In genomic region chr11:62707277-62707771, GRCh38 we compare ENCODE assay signal across 2 cellular contexts.
TF ChIP-seq lines count a peak whose summit lies in the region.

Gene BSCL2 (minus strand): TSS chr11:62707424. CDS start chr11:62707195, 229 bp downstream.
Gene GNG3 (plus strand): TSS chr11:62707676. CDS start chr11:62708296, 620 bp downstream.

TF ChIP-seq in SK-N-SH, 30 proteins besides CTCF, POLR2A, EP300 and RAD21 (continued from another document):
- no peak for TF ChIP-seq MXI1 (IDR thresholded peaks at IDR 0.05; ENCODE audit: low read depth, low read length)
- TF ChIP-seq NFIC (IDR thresholded peaks at IDR 0.05; ENCODE audit: borderline replicate concordance): no peak
- TF ChIP-seq POLR2AphosphoS5 (IDR thresholded peaks at IDR 0.05; ENCODE audit: low read depth, low read length): no peak
- no peak for TF ChIP-seq REST (IDR thresholded peaks at IDR 0.05; ENCODE audit: low read depth, low read length)
- no peak for TF ChIP-seq ELF1 (IDR thresholded peaks at IDR 0.05)
- TF ChIP-seq FOSL2 (IDR thresholded peaks at IDR 0.05; ENCODE audit: borderline replicate concordance, low read depth): no peak
- no peak for TF ChIP-seq GATA2 (CRISPR knock-in tag; IDR thresholded peaks at IDR 0.05)
- TF ChIP-seq SMC3 (IDR thresholded peaks at IDR 0.05; ENCODE audit: low read depth, low read length): no peak
- no peak for TF ChIP-seq TAF1 (IDR thresholded peaks at IDR 0.05; ENCODE audit: borderline replicate concordance, low read depth, low read length)
- no peak for TF ChIP-seq GABPA (IDR thresholded peaks at IDR 0.05; ENCODE audit: low read depth)

TF ChIP-seq in SK-N-SH treated with all-trans-retinoic acid at 6 μM for 48 hours, 23 proteins besides CTCF, POLR2A, EP300 and RAD21 (continued from another document):
- TF ChIP-seq PPARA (CRISPR knock-in tag; IDR thresholded peaks at IDR 0.05; ENCODE audit: borderline replicate concordance) (no peak), OSR1 (CRISPR knock-in tag; IDR thresholded peaks at IDR 0.05) (no peak), ZNF8 (CRISPR knock-in tag; IDR thresholded peaks at IDR 0.05) (no peak), CSRNP3 (CRISPR knock-in tag; IDR thresholded peaks at IDR 0.05) (no peak), ZFP30 (CRISPR knock-in tag; IDR thresholded peaks at IDR 0.05) (no peak), TOX (CRISPR knock-in tag; IDR thresholded peaks at IDR 0.05; ENCODE audit: borderline replicate concordance) (no peak)
